In the genomic region with DNA sequence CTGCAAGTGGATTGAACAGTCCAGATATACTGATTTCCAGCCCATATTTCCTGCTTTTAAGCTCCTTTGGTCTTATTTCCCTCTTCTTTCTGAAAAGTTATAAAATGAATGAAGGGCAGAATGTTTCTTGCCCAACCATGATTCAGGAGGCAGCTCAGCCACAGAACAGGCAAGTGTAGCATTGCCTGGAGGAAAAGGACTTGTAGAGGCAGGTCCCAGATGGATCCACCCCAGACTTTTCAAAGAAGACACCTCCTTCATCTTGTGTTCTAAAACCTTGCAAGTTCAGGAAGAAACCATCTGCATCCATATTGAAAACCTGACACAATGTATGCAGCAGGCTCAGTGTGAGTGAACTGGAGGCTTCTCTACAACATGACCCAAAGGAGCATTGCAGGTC, we compare ENCODE assay signal across 21 cellular contexts. TPM values are rescaled to one million over a fixed set of nuclear protein-coding genes. Genes with fewer than 3 reads are reported as not detected.
"Had no signal": no experiment of that assay in that cellular context is flagged by ENCODE, and none has a peak within 500 bp of the region (broad histone marks: within the 10 kb centered on the region; RNA-seq: fewer than 3 reads in every experiment).

A gene with protein sequence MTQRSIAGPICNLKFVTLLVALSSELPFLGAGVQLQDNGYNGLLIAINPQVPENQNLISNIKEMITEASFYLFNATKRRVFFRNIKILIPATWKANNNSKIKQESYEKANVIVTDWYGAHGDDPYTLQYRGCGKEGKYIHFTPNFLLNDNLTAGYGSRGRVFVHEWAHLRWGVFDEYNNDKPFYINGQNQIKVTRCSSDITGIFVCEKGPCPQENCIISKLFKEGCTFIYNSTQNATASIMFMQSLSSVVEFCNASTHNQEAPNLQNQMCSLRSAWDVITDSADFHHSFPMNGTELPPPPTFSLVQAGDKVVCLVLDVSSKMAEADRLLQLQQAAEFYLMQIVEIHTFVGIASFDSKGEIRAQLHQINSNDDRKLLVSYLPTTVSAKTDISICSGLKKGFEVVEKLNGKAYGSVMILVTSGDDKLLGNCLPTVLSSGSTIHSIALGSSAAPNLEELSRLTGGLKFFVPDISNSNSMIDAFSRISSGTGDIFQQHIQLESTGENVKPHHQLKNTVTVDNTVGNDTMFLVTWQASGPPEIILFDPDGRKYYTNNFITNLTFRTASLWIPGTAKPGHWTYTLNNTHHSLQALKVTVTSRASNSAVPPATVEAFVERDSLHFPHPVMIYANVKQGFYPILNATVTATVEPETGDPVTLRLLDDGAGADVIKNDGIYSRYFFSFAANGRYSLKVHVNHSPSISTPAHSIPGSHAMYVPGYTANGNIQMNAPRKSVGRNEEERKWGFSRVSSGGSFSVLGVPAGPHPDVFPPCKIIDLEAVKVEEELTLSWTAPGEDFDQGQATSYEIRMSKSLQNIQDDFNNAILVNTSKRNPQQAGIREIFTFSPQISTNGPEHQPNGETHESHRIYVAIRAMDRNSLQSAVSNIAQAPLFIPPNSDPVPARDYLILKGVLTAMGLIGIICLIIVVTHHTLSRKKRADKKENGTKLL (plus strand): TSS at position 299 of the 400 bp plus-strand sequence. CDS start 77 bp downstream, at position 376.

- H3K4me1 ChIP-seq: sigmoid colon had no signal

- H3K36me3 ChIP-seq: adrenal gland, sigmoid colon, transverse colon had no signal

- H3K27me3 Mint-ChIP-seq: activated naive CD4-positive, alpha-beta T cell treated with anti-CD3 and anti-CD28 coated beads, Interleukin-2, amount 50 U/mL, for 24 hours had no signal

- H3K27me3 ChIP-seq: adrenal gland, sigmoid colon, transverse colon had no signal

- H3K36me3 Mint-ChIP-seq: activated naive CD4-positive, alpha-beta T cell treated with anti-CD3 and anti-CD28 coated beads, Interleukin-2, amount 50 U/mL, for 24 hours had no signal

- H3K9me3 ChIP-seq: adrenal gland, sigmoid colon, transverse colon had no signal

- H3K9me3 Mint-ChIP-seq: activated naive CD4-positive, alpha-beta T cell treated with anti-CD3 and anti-CD28 coated beads, Interleukin-2, amount 50 U/mL, for 24 hours; effector memory CD8-positive, alpha-beta T cell; nephron had no signal

- ATAC-seq: effector memory CD8-positive, alpha-beta T cell; left colon had no signal

- H3K4me3 ChIP-seq: adrenal gland, lung, sigmoid colon, transverse colon had no signal

- H3K4me3 Mint-ChIP-seq: activated naive CD4-positive, alpha-beta T cell treated with anti-CD3 and anti-CD28 coated beads, Interleukin-2, amount 50 U/mL, for 24 hours; effector memory CD8-positive, alpha-beta T cell; nephron had no signal

- DNase-seq: activated CD4-positive, alpha-beta T cell treated with anti-CD3 and anti-CD28 coated beads, Interleukin-2, amount 50 U/mL, for 1 hour; activated CD4-positive, CD25-positive, alpha-beta regulatory T cell treated with anti-CD3 and anti-CD28 coated beads, Interleukin-2, amount 50 U/mL, for 72 hours; activated CD8-positive, alpha-beta memory T cell treated with anti-CD3 and anti-CD28 coated beads, Interleukin-2, amount 50 U/mL, for 4 hours; activated effector memory CD4-positive, alpha-beta T cell treated with anti-CD3 and anti-CD28 coated beads, Interleukin-2, amount 50 U/mL, for 16 hours; activated T-cell treated with anti-CD3 and anti-CD28 coated beads, Interleukin-2, amount 50 U/mL, for 48 hours; effector memory CD8-positive, alpha-beta T cell; left colon; midbrain; sigmoid colon; stimulated activated CD8-positive, alpha-beta memory T cell treated with anti-CD3 and anti-CD28 coated beads, Interleukin-4, amount 100 ng/mL, for 48 hours; stimulated activated naive CD4-positive, alpha-beta T cell; SW 1271; T-helper 2 cell; transverse colon had no signal

- H3K27ac Mint-ChIP-seq: activated naive CD4-positive, alpha-beta T cell treated with anti-CD3 and anti-CD28 coated beads, Interleukin-2, amount 50 U/mL, for 24 hours; effector memory CD8-positive, alpha-beta T cell; nephron had no signal

- H3K27ac ChIP-seq: adrenal gland, sigmoid colon, transverse colon, VCaP had no signal

- H3K4me1 Mint-ChIP-seq: nephron had no signal

RNA-seq across cellular contexts. Expression of the gene that starts here (rescaled TPM):
- total RNA-seq: cardiac septum, epithelial cell of proximal tubule, sigmoid colon had no signal
